Comparison of ENCODE assay signal across 1 cellular context in the genomic region with DNA sequence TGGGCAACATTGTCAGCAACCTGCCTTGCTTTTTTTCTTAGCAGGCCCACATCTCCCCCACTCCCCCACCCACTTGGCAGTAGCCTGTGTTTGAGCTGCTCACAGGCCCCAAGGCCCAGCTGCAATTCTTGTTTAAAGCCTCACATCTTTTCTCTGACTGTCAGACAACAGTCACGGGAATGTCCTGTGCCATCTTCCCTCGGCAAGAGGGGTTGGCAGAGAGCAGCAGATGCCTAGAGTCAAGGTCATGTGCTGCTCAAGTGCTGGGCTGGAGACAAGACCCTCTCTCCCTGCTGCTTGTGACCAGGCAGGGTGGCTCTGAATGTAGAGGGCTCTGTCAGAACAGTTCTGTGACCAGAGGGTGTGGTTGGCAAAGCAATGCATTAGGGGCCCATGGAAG.
TF ChIP-seq lines count a peak whose summit lies in the region.

No MANE protein-coding gene starts in this region.

TF ChIP-seq in WTC11, 78 proteins besides CTCF, POLR2A, EP300 and RAD21 (continued from another document):
- TF ChIP-seq, protein P1, sequence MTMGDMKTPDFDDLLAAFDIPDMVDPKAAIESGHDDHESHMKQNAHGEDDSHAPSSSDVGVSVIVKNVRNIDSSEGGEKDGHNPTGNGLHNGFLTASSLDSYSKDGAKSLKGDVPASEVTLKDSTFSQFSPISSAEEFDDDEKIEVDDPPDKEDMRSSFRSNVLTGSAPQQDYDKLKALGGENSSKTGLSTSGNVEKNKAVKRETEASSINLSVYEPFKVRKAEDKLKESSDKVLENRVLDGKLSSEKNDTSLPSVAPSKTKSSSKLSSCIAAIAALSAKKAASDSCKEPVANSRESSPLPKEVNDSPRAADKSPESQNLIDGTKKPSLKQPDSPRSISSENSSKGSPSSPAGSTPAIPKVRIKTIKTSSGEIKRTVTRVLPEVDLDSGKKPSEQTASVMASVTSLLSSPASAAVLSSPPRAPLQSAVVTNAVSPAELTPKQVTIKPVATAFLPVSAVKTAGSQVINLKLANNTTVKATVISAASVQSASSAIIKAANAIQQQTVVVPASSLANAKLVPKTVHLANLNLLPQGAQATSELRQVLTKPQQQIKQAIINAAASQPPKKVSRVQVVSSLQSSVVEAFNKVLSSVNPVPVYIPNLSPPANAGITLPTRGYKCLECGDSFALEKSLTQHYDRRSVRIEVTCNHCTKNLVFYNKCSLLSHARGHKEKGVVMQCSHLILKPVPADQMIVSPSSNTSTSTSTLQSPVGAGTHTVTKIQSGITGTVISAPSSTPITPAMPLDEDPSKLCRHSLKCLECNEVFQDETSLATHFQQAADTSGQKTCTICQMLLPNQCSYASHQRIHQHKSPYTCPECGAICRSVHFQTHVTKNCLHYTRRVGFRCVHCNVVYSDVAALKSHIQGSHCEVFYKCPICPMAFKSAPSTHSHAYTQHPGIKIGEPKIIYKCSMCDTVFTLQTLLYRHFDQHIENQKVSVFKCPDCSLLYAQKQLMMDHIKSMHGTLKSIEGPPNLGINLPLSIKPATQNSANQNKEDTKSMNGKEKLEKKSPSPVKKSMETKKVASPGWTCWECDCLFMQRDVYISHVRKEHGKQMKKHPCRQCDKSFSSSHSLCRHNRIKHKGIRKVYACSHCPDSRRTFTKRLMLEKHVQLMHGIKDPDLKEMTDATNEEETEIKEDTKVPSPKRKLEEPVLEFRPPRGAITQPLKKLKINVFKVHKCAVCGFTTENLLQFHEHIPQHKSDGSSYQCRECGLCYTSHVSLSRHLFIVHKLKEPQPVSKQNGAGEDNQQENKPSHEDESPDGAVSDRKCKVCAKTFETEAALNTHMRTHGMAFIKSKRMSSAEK (CRISPR knock-in tag; IDR thresholded peaks at IDR 0.05; ENCODE audit: borderline replicate concordance): no peak
- TF ChIP-seq CBFB (CRISPR knock-in tag; IDR thresholded peaks at IDR 0.05; ENCODE audit: low read depth) (no peak), NFATC4 (CRISPR knock-in tag; IDR thresholded peaks at IDR 0.05) (no peak), FOXK1 (CRISPR knock-in tag; IDR thresholded peaks at IDR 0.05) (no peak), ZNF396 (CRISPR knock-in tag; IDR thresholded peaks at IDR 0.05; ENCODE audit: borderline replicate concordance) (no peak), ZBTB21 (CRISPR knock-in tag; IDR thresholded peaks at IDR 0.05; ENCODE audit: borderline replicate concordance) (no peak)
- TF ChIP-seq, protein P2, sequence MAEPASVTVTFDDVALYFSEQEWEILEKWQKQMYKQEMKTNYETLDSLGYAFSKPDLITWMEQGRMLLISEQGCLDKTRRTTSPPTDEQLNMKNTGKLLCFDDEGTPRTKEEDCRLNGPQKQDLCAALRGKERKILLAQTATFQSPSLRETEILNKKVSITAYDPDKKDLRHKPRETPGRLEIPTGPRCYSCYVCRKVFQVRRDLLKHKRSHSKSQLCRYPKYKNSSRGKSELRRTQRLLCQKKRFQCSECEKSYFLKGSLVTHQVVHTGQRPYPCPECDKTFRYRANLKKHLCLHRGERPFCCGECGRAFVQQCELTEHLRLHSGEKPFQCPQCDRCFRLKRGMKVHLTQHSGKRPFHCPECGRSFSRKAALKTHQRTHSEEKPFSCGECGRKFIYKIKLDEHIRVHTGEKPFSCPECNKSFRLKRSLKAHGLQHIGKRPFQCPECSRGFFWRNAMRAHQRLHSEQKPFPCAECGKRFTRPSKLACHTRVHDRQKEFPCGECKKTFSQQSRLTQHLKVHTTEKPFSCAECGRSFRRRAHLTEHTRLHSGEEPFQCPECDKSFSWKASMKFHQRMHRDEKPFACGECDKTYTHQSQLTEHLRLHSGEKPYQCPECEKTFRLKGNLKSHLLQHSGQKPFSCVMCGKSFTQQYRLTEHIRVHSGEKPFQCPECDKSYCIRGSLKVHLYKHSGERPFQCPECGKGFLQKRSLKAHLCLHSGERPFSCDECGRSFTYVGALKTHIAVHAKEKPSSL (CRISPR knock-in tag; conservative IDR thresholded peaks at IDR 0.05): no peak
